In the genomic region with DNA sequence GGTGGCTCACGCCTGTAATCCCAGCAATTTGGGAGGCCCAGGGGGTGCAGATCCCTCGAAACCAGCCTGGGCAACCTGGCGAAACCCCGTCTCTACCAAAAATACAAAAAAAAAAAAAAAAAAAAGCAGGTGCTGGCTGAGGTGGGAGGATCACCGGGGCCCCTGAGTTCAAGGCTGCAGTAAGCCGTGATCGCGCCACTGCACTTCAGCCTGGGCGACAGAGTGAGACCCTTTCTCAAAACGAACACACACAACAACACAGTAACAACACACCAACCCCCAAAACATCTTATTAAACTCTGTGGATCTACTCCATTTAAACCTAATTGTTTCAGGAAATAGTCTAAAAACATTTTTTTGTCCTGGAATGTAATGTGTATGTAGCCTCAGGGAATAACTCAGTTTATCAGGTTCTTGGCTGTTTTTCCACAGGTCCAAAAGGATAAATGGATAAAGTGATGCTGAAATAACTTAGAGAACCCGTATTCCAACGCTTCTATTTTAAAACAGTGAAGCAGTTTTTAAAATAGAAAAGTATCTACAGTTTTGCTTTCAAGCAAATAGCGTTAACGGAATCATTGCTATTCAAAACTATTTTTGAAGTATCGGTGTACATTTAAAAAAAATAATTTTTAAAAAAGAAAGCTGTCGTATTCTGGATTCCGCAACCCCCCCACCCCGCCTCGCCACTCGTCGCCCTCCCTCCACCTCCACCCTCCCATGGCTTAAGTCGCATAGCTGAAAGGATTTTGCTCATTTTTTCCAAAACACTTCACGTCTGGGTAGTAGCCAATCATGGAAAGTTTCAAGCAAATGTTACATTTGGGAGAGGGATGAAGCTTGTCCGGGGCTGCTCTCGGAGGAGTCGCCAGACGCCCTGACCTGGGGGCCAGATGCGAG, we compare ENCODE assay signal across 8 cellular contexts.
DNase-seq lines count a peak whose midpoint lies in the region; ATAC-seq and TF ChIP-seq lines count a peak whose summit lies in the region.

No MANE protein-coding gene starts in this region.

- H3K27me3 Mint-ChIP-seq in activated naive CD8-positive, alpha-beta T cell treated with anti-CD3 and anti-CD28 coated beads, Interleukin-2, amount 50 U/mL, for 24 hours = peaks cover 4% of the 10 kb centered on the region

- peak; percentile 38 for DNase-seq in NCI-H2029 (lab: John Stamatoyannopoulos, UW)
- DNase-seq in activated naive CD8-positive, alpha-beta T cell treated with anti-CD3 and anti-CD28 coated beads, Interleukin-2, amount 50 U/mL, for 24 hours = peak; percentile 59
- DNase-seq in stimulated activated CD4-positive, alpha-beta T cell treated with anti-CD3 and anti-CD28 coated beads, Interleukin-2, amount 100 ng/mL, for 48 hours = peak; percentile 11 to 20
- DNase-seq in foreskin melanocyte = no peak

- peak; percentile 5 for ATAC-seq in activated naive CD8-positive, alpha-beta T cell treated with anti-CD3 and anti-CD28 coated beads, Interleukin-2, amount 50 U/mL, for 24 hours
- ATAC-seq in GM18873 (IDR thresholded peaks at IDR 0.05; ENCODE audit: low FRiP score, unreplicated experiment) = no peak
- no peak for ATAC-seq in HG03025 (IDR thresholded peaks at IDR 0.05; ENCODE audit: low FRiP score, unreplicated experiment)

- H3K9me3 Mint-ChIP-seq in activated naive CD8-positive, alpha-beta T cell treated with anti-CD3 and anti-CD28 coated beads, Interleukin-2, amount 50 U/mL, for 24 hours = no peaks in the 10 kb centered on the region

- H3K36me3 Mint-ChIP-seq in activated naive CD8-positive, alpha-beta T cell treated with anti-CD3 and anti-CD28 coated beads, Interleukin-2, amount 50 U/mL, for 24 hours (ENCODE audit: low read depth) = peaks cover 30% of the 10 kb centered on the region

- no peaks in the 10 kb centered on the region for H3K9me3 ChIP-seq in iPS-18c (ENCODE audit: control insufficient read depth, insufficient read depth, low read length)

- peak overlapping the region; percentile 96 for H3K27ac Mint-ChIP-seq in activated naive CD8-positive, alpha-beta T cell treated with anti-CD3 and anti-CD28 coated beads, Interleukin-2, amount 50 U/mL, for 24 hours

- TF ChIP-seq CTCF in GM12875 (IDR thresholded peaks at IDR 0.05; ENCODE audit: borderline replicate concordance, insufficient read depth, low read depth, low read length) = no peak

- H3K4me3 Mint-ChIP-seq in activated naive CD8-positive, alpha-beta T cell treated with anti-CD3 and anti-CD28 coated beads, Interleukin-2, amount 50 U/mL, for 24 hours = peak overlapping the region; percentile 90

- H3K4me3 ChIP-seq in GM12875 (ENCODE audit: low read depth, low read length) (peak overlapping the region; percentile 72), iPS-18c (ENCODE audit: insufficient read depth, low read depth, low read length) (peak overlapping the region; percentile 71)

- H3K4me1 Mint-ChIP-seq in activated naive CD8-positive, alpha-beta T cell treated with anti-CD3 and anti-CD28 coated beads, Interleukin-2, amount 50 U/mL, for 24 hours = peaks cover 57% of the 10 kb centered on the region
